In genomic region chr6:31794866-31795615, GRCh38 we compare ENCODE assay signal across 8 cellular contexts. TPM values are rescaled to one million over a fixed set of nuclear protein-coding genes. Genes with fewer than 3 reads are reported as not detected.
DNase-seq lines count a peak whose midpoint lies in the region; ATAC-seq, FAIRE-seq and TF ChIP-seq lines count a peak whose summit lies in the region.

No MANE protein-coding gene starts in this region.

- peak overlapping the region; percentile 82 for H3K4me3 ChIP-seq in AG09309 (ENCODE audit: control insufficient read depth, low read depth, low read length)
- H3K4me3 ChIP-seq in body of pancreas = peak overlapping the region; percentile 41 to 78

- H3K36me3 ChIP-seq in body of pancreas (replicated peaks in 1 of 2; ENCODE audit: insufficient read depth in 1 of 2, low read depth in 2 of 2) = peaks cover 0 to 3% of the 10 kb centered on the region in 2 donors

- peak; percentile 4 for FAIRE-seq in GM19239 (lab: Jason Lieb, UNC)

- H3K27me3 ChIP-seq in body of pancreas (no peaks in the 10 kb centered on the region), layer of hippocampus (ENCODE audit: control insufficient read depth, insufficient read depth, low read length) (no peaks in the 10 kb centered on the region)

- intact Hi-C loops in body of pancreas (cut with DNase I) = no loop called here

- DNase-seq in AG09309 (ENCODE audit: low read depth) (no peak), GM19239 (ENCODE audit: insufficient read length, low spot score) (no peak), Kasumi-1 (lab: John Stamatoyannopoulos, UW) (peak; percentile 72 to 78), body of pancreas (no peak), substantia nigra (lab: John Stamatoyannopoulos, UW) (peak in 4 of 49 donors; percentile 20 to 56 (median 46)), activated gamma-delta T cell treated with Interleukin-2 at 50 U/mL for 16 hours (no peak)

- peaks cover 22% of the 10 kb centered on the region for H3K4me1 ChIP-seq in body of pancreas

- TF ChIP-seq POLR2A in body of pancreas (IDR thresholded peaks at IDR 0.05) = no peak

- no peak for TF ChIP-seq CTCF in AG09309 (IDR thresholded peaks at IDR 0.05; ENCODE audit: control insufficient read depth, insufficient read depth, low read depth, low read length, missing control alignments)
- TF ChIP-seq CTCF in body of pancreas (IDR thresholded peaks at IDR 0.05) = no peak

- ATAC-seq in body of pancreas (peak; percentile 20), HG03025 (IDR thresholded peaks at IDR 0.05; ENCODE audit: low FRiP score, unreplicated experiment) (no peak)

- H3K27ac ChIP-seq in body of pancreas = peak overlapping the region; percentile 94 to 100 (median 94)
- peak overlapping the region; percentile 97 for H3K27ac ChIP-seq in layer of hippocampus (ENCODE audit: low read depth, low read length)
- peak overlapping the region; percentile 92 for H3K27ac ChIP-seq in substantia nigra (ENCODE audit: low read depth, low read length, poor library complexity, severe bottlenecking)

- H3K9me3 ChIP-seq in body of pancreas = no peaks in the 10 kb centered on the region

- WGBS in body of pancreas, 2 donors = 1% methylated on average over 19 to 44 of the region's 44 CpGs

RNA-seq across cellular contexts. Expression of gene VARS1, which starts 0.5 kb away (rescaled TPM):
- total RNA-seq in body of pancreas = 10 to 100 TPM; 39.2 to 67.6 TPM

RNA-seq across cellular contexts. Expression of gene LSM2, which starts 11.7 kb away (rescaled TPM):
- total RNA-seq in body of pancreas = 10 to 100 TPM; 21.0 to 22.4 TPM

RNA-seq across cellular contexts. Expression of gene VWA7, which starts 17.9 kb away (rescaled TPM):
- total RNA-seq in body of pancreas = 1 to 10 TPM; 4.2 to 6.3 TPM

RNA-seq across cellular contexts. Expression of gene HSPA1L, which starts 20.0 kb away (rescaled TPM):
- 1 to 10 TPM in 1 of 2 donors, under 1 TPM in 1; 0.33 to 1.0 TPM for total RNA-seq in body of pancreas

RNA-seq across cellular contexts. Expression of gene HSPA1A, which starts 20.3 kb away (rescaled TPM):
- 10 to 100 TPM; 70.9 to 92.1 TPM for total RNA-seq in body of pancreas

Comparison
In these comparisons a context has a peak if more than half of its experiments do, and no peak if none do; other contexts are left out.
1. DNase-seq: peak in Kasumi-1 (2 of 2); none in AG09309 (single experiment), GM19239 (single experiment), body of pancreas (0 of 4) and activated gamma-delta T cell treated with Interleukin-2 at 50 U/mL for 16 hours (single experiment).
2. Peak in every context shown above with its lines, with median percentiles within 50 percentile points of each other: H3K27ac ChIP-seq.